Comparison of ENCODE assay signal across 27 cellular contexts in genomic region chr6:117469356-117469755, GRCh38. TPM values are rescaled to one million over a fixed set of nuclear protein-coding genes. Genes with fewer than 3 reads are reported as not detected.
DNase-seq lines count a peak whose midpoint lies in the region; ATAC-seq, FAIRE-seq and TF ChIP-seq lines count a peak whose summit lies in the region.
"Had no signal": no experiment of that assay in that cellular context is flagged by ENCODE, and none has a peak within 500 bp of the region (broad histone marks: within the 10 kb centered on the region; RNA-seq: fewer than 3 reads in every experiment).

No MANE protein-coding gene starts in this region.

- no peaks in the 10 kb centered on the region for H3K36me3 ChIP-seq in K562 (ENCODE audit: control insufficient read depth, insufficient read depth, low read length)
- H3K36me3 ChIP-seq: brain microvascular endothelial cell, HAP-1, heart right ventricle, neutrophil had no signal

- H3K4me3 ChIP-seq in K562 = no peak overlapping the region
- H3K4me3 ChIP-seq: HAP-1, heart right ventricle had no signal

- 0% methylated on average over 4 of the region's 4 CpGs for WGBS in K562 (ENCODE audit: insufficient coverage, low coverage, missing lambda C conversion rate)

- ATAC-seq in activated CD8-positive, alpha-beta T cell treated with anti-CD3 and anti-CD28 coated beads, Interleukin-2, amount 10 ng/mL, durations not matched to agents 7 days and 5 days = no peak
- ATAC-seq in activated CD8-positive, alpha-beta T cell treated with anti-CD3 and anti-CD28 coated beads for 36 hours = no peak
- ATAC-seq in K562 (no peak), HG02938 (IDR thresholded peaks at IDR 0.05; ENCODE audit: unreplicated experiment) (no peak), HG03025 (IDR thresholded peaks at IDR 0.05; ENCODE audit: low FRiP score, unreplicated experiment) (no peak)
- ATAC-seq: activated CD4-positive, CD25-positive, alpha-beta regulatory T cell treated with anti-CD3 and anti-CD28 coated beads, Interleukin-2, amount 50 U/mL, for 24 hours; foreskin keratinocyte; heart right ventricle; left cardiac atrium had no signal

- TF ChIP-seq CTCF in activated CD8-positive, alpha-beta T cell treated with anti-CD3 and anti-CD28 coated beads for 36 hours (IDR thresholded peaks at IDR 0.05) = no peak
- no peak for TF ChIP-seq CTCF in K562 (IDR thresholded peaks at IDR 0.05 in 2 of 3, conservative IDR thresholded peaks at IDR 0.05 in 1 of 3; ENCODE audit: insufficient read depth in 2 of 3, low read depth in 1 of 3, low read length in 3 of 3)

- TF ChIP-seq RAD21 in K562 (CRISPR knock-in tag; conservative IDR thresholded peaks at IDR 0.05 in 1 of 2, IDR thresholded peaks at IDR 0.05 in 1 of 2) = no peak

- H3K9ac ChIP-seq in K562 (ENCODE audit: insufficient read depth in 1 of 2, low read depth in 2 of 2, low read length in 2 of 2) = no peak overlapping the region

- intact Hi-C loops in activated CD8-positive, alpha-beta T cell treated with anti-CD3 and anti-CD28 coated beads for 36 hours (cut with micrococcal nuclease) = no loop called here
- intact Hi-C loops in K562 (cut with micrococcal nuclease) = no loop called here

- no peaks in the 10 kb centered on the region for H4K20me1 ChIP-seq in K562 (replicated peaks; ENCODE audit: control insufficient read depth, insufficient read depth, low read length)

- TF ChIP-seq POLR2A in K562 (conservative IDR thresholded peaks at IDR 0.05) = no peak

- no peak overlapping the region for H3K27ac ChIP-seq in K562 (ENCODE audit: extremely low read depth, low read depth, low read length)
- H3K27ac ChIP-seq: brain microvascular endothelial cell, foreskin keratinocyte, heart right ventricle, neutrophil had no signal

- peaks cover 33% of the 10 kb centered on the region for H3K27me3 Mint-ChIP-seq in activated CD8-positive, alpha-beta T cell treated with anti-CD3 and anti-CD28 coated beads, Interleukin-2, amount 10 ng/mL, durations not matched to agents 7 days and 5 days (ENCODE audit: low read depth)
- peaks cover 18% of the 10 kb centered on the region for H3K27me3 Mint-ChIP-seq in activated CD8-positive, alpha-beta T cell treated with anti-CD3 and anti-CD28 coated beads for 36 hours

- H3K79me2 ChIP-seq in K562 (ENCODE audit: control insufficient read depth, insufficient read depth, low read length) = no peaks in the 10 kb centered on the region

- in situ Hi-C loops in K562 (cut with MboI) = no loop called here

- H3K4me3 Mint-ChIP-seq in activated CD8-positive, alpha-beta T cell treated with anti-CD3 and anti-CD28 coated beads, Interleukin-2, amount 10 ng/mL, durations not matched to agents 7 days and 5 days = no peak overlapping the region
- H3K4me3 Mint-ChIP-seq in activated CD8-positive, alpha-beta T cell treated with anti-CD3 and anti-CD28 coated beads for 36 hours = no peak overlapping the region
- H3K4me3 Mint-ChIP-seq: memory B cell had no signal

- H3K9me1 ChIP-seq in K562 (ENCODE audit: control insufficient read depth, insufficient read depth, low read length) = no peaks in the 10 kb centered on the region

- no peak for FAIRE-seq in K562 (lab: Jason Lieb, UNC)
- FAIRE-seq: A204.1, GM12892 had no signal

- no peaks in the 10 kb centered on the region for H3K4me1 ChIP-seq in K562 (replicated peaks in 1 of 2; ENCODE audit: control insufficient read depth in 2 of 2, insufficient read depth in 2 of 2, low read length in 2 of 2)
- H3K4me1 ChIP-seq: HAP-1, heart right ventricle had no signal

- BruUV-seq in K562 (replicated peaks; lab: Mats Ljungman, UMichigan) = no TSS peak

- H3K27ac Mint-ChIP-seq in activated CD8-positive, alpha-beta T cell treated with anti-CD3 and anti-CD28 coated beads, Interleukin-2, amount 10 ng/mL, durations not matched to agents 7 days and 5 days = no peak overlapping the region
- H3K27ac Mint-ChIP-seq in activated CD8-positive, alpha-beta T cell treated with anti-CD3 and anti-CD28 coated beads for 36 hours = no peak overlapping the region
- H3K27ac Mint-ChIP-seq: memory B cell, progenitor cell of endocrine pancreas had no signal

- H3K9me3 Mint-ChIP-seq in activated CD8-positive, alpha-beta T cell treated with anti-CD3 and anti-CD28 coated beads, Interleukin-2, amount 10 ng/mL, durations not matched to agents 7 days and 5 days (ENCODE audit: insufficient read depth) = no peaks in the 10 kb centered on the region
- H3K9me3 Mint-ChIP-seq in activated CD8-positive, alpha-beta T cell treated with anti-CD3 and anti-CD28 coated beads for 36 hours = no peaks in the 10 kb centered on the region
- H3K9me3 Mint-ChIP-seq: memory B cell had no signal

- no peak overlapping the region for H2AFZ ChIP-seq in K562 (ENCODE audit: low read depth, low read length)

- no peak overlapping the region for H3K4me2 ChIP-seq in K562 (ENCODE audit: insufficient read depth, low read length)

- POLR2A ChIA-PET in activated CD8-positive, alpha-beta T cell treated with anti-CD3 and anti-CD28 coated beads, Interleukin-2, amount 10 ng/mL, durations not matched to agents 7 days and 5 days (lab: Charles Lee) = no interaction called here
- POLR2A ChIA-PET in activated CD8-positive, alpha-beta T cell treated with anti-CD3 and anti-CD28 coated beads for 36 hours (lab: Charles Lee) = no interaction called here
- POLR2A ChIA-PET in K562 (lab: Yijun Ruan, JAX) = no interaction called here

- peaks cover 12 to 17% of the 10 kb centered on the region in 2 experiments for H3K27me3 ChIP-seq in K562 (ENCODE audit: control insufficient read depth in 2 of 2, insufficient read depth in 2 of 2, low read length in 2 of 2)
- H3K27me3 ChIP-seq: brain microvascular endothelial cell, foreskin keratinocyte, neutrophil had no signal

- no peaks in the 10 kb centered on the region for H3K36me3 Mint-ChIP-seq in activated CD8-positive, alpha-beta T cell treated with anti-CD3 and anti-CD28 coated beads, Interleukin-2, amount 10 ng/mL, durations not matched to agents 7 days and 5 days (ENCODE audit: low read depth)
- H3K36me3 Mint-ChIP-seq in activated CD8-positive, alpha-beta T cell treated with anti-CD3 and anti-CD28 coated beads for 36 hours (ENCODE audit: low read depth) = no peaks in the 10 kb centered on the region
- H3K36me3 Mint-ChIP-seq: memory B cell had no signal

- peak; percentile 32 for DNase-seq in activated CD8-positive, alpha-beta T cell treated with anti-CD3 and anti-CD28 coated beads, Interleukin-2, amount 10 ng/mL, durations not matched to agents 7 days and 5 days
- no peak for DNase-seq in activated CD8-positive, alpha-beta T cell treated with anti-CD3 and anti-CD28 coated beads for 36 hours
- DNase-seq in NOMO-1 treated with DMSO at 0.1 percent for 48 hours (lab: John Stamatoyannopoulos, UW; ENCODE audit: unreplicated experiment) (peak; percentile 75), K562 (ENCODE audit: extremely low read depth in 1 of 4, low spot score in 3 of 4) (no peak), NCI-H2107 treated with DMSO at 0.1 percent for 48 hours (lab: John Stamatoyannopoulos, UW; ENCODE audit: unreplicated experiment) (no peak), AG08396 (ENCODE audit: low spot score) (no peak)
- DNase-seq: activated effector memory CD4-positive, alpha-beta T cell treated with anti-CD3 and anti-CD28 coated beads, Interleukin-2, amount 50 U/mL, for 16 hours; brain microvascular endothelial cell; effector CD8-positive, alpha-beta T cell; foreskin keratinocyte; heart right ventricle; left cardiac atrium; NCI-H1417 treated with DMSO at 0.1 percent for 48 hours; NCI-H2081 treated with DMSO at 0.1 percent for 48 hours; NCI-H524; T-helper 9 cell; trophoblast cell had no signal

- no peak for TF ChIP-seq EP300 in K562 (IDR thresholded peaks at IDR 0.05; ENCODE audit: low read length)

- peaks cover 29% of the 10 kb centered on the region for H3K4me1 Mint-ChIP-seq in activated CD8-positive, alpha-beta T cell treated with anti-CD3 and anti-CD28 coated beads, Interleukin-2, amount 10 ng/mL, durations not matched to agents 7 days and 5 days (ENCODE audit: low read depth)
- peaks cover 12% of the 10 kb centered on the region for H3K4me1 Mint-ChIP-seq in activated CD8-positive, alpha-beta T cell treated with anti-CD3 and anti-CD28 coated beads for 36 hours (ENCODE audit: low read depth)
- H3K4me1 Mint-ChIP-seq: memory B cell had no signal

- H3K9me3 ChIP-seq in K562 (replicated peaks; ENCODE audit: control insufficient read depth, insufficient read depth, low read depth, low read length) = no peaks in the 10 kb centered on the region
- H3K9me3 ChIP-seq: HAP-1, heart right ventricle, neutrophil had no signal

- CTCF ChIA-PET in activated CD8-positive, alpha-beta T cell treated with anti-CD3 and anti-CD28 coated beads, Interleukin-2, amount 10 ng/mL, durations not matched to agents 7 days and 5 days (lab: Charles Lee) = interaction anchor here (1.1 to 1.2 kb wide), 2 partner anchors 9 to 81 kb away, joined by 3 read pairs; no protein-coding TSS in a partner anchor
- CTCF ChIA-PET in activated CD8-positive, alpha-beta T cell treated with anti-CD3 and anti-CD28 coated beads for 36 hours (lab: Charles Lee) = interaction anchor here (1.1 to 1.2 kb wide), 2 partner anchors 9 to 20 kb away, joined by 3 to 8 read pairs; no protein-coding TSS in a partner anchor
- CTCF ChIA-PET in K562 (lab: Yijun Ruan, JAX; ENCODE audit: low intra/inter-chr PET ratio) = no interaction called here

RNA-seq across cellular contexts. Expression of gene DCBLD1, which starts 13.1 kb away (rescaled TPM):
- 1 to 10 TPM; 2.5 to 4.3 TPM for total RNA-seq in activated CD8-positive, alpha-beta T cell treated with anti-CD3 and anti-CD28 coated beads, Interleukin-2, amount 10 ng/mL, durations not matched to agents 7 days and 5 days
- 1 to 10 TPM; 2.2 to 2.3 TPM for total RNA-seq in activated CD8-positive, alpha-beta T cell treated with anti-CD3 and anti-CD28 coated beads for 36 hours
- 8.3 and 15.3 TPM in 2 replicates for total RNA-seq in K562 (2011; cell fraction: chromatin; rRNA removed; ENCODE audit: low replicate concordance)
- 8.5 and 12.8 TPM in 2 replicates for total RNA-seq in K562 (2011; cell fraction: nucleolus; rRNA removed)
- total RNA-seq in K562 (2011; cell fraction: nucleoplasm; rRNA removed) = 10.8 and 17.3 TPM in 2 replicates
- 6.9 and 9.8 TPM in 2 replicates for total RNA-seq in K562 (2014; rRNA removed)
- 6.8 and 7.3 TPM in 2 replicates for total RNA-seq in K562 (2014; rRNA removed; fragmentation: Illumina TruSeq; extraction: Trizol)
- 6.4 and 7.4 TPM in 2 replicates for total RNA-seq in K562 (2015; rRNA removed; fragmentation: Illumina TruSeq; extraction: Trizol)
- 6.1 and 6.7 TPM in 2 replicates for total RNA-seq in K562 (2021)
- 7.2 and 7.6 TPM in 2 replicates for polyA plus RNA-seq in K562 (2011; rRNA removed)
- polyA plus RNA-seq in K562 (2011; cell fraction: cytosol; rRNA removed) = 4.2 and 4.4 TPM in 2 replicates
- polyA plus RNA-seq in K562 (2011; cell fraction: nucleus; rRNA removed) = 8.4 and 11.4 TPM in 2 replicates
- 4.4 and 5.2 TPM in 2 replicates for polyA plus RNA-seq in K562 (2012)
- 5.5 and 6.0 TPM in 2 replicates for polyA plus RNA-seq in K562 (2014; fragmentation: Illumina TruSeq; extraction: Trizol)
- under 1 TPM; 0.80 to 0.87 TPM for polyA plus RNA-seq in K562 (2014; fragmentation: Nextera tagmentation; extraction: Ambion mirVana)
- polyA plus RNA-seq in K562 (2014; rRNA removed) = 8.5 and 10.1 TPM in 2 replicates
- polyA minus RNA-seq in K562 (2011; rRNA and poly(A)+ RNA removed) = 13.0 and 13.2 TPM in 2 replicates
- polyA minus RNA-seq in K562 (2011; cell fraction: cytosol; rRNA and poly(A)+ RNA removed) = 5.1 and 5.2 TPM in 2 replicates
- 7.8 and 12.2 TPM in 2 replicates for polyA minus RNA-seq in K562 (2011; cell fraction: nucleus; rRNA and poly(A)+ RNA removed)

RNA-seq across cellular contexts. Expression of gene ROS1, which starts 43.6 kb away (rescaled TPM):
- not detected for total RNA-seq in activated CD8-positive, alpha-beta T cell treated with anti-CD3 and anti-CD28 coated beads, Interleukin-2, amount 10 ng/mL, durations not matched to agents 7 days and 5 days
- not detected for total RNA-seq in activated CD8-positive, alpha-beta T cell treated with anti-CD3 and anti-CD28 coated beads for 36 hours
- not detected in 2 replicates for total RNA-seq in K562 (2011; cell fraction: chromatin; rRNA removed; ENCODE audit: low replicate concordance)
- total RNA-seq in K562 (2011; cell fraction: nucleolus; rRNA removed) = not detected in 2 replicates
- total RNA-seq in K562 (2011; cell fraction: nucleoplasm; rRNA removed) = not detected in 2 replicates
- total RNA-seq in K562 (2014; rRNA removed) = not detected in 2 replicates
- total RNA-seq in K562 (2014; rRNA removed; fragmentation: Illumina TruSeq; extraction: Trizol) = 0.03 and 0.04 TPM in 2 replicates
- total RNA-seq in K562 (2015; rRNA removed; fragmentation: Illumina TruSeq; extraction: Trizol) = under 0.01 TPM in 2 replicates
- 0.07 and 0.16 TPM in 2 replicates for total RNA-seq in K562 (2021)
- not detected in 2 replicates for polyA plus RNA-seq in K562 (2011; rRNA removed)
- not detected in 2 replicates for polyA plus RNA-seq in K562 (2011; cell fraction: cytosol; rRNA removed)
- not detected in 2 replicates for polyA plus RNA-seq in K562 (2011; cell fraction: nucleus; rRNA removed)
- polyA plus RNA-seq in K562 (2012) = 0.01 and 0.06 TPM in 2 replicates
- not detected in 2 replicates for polyA plus RNA-seq in K562 (2014; fragmentation: Illumina TruSeq; extraction: Trizol)
- polyA plus RNA-seq in K562 (2014; fragmentation: Nextera tagmentation; extraction: Ambion mirVana) = not detected
- not detected in 2 replicates for polyA plus RNA-seq in K562 (2014; rRNA removed)
- polyA minus RNA-seq in K562 (2011; rRNA and poly(A)+ RNA removed) = not detected in 2 replicates
- polyA minus RNA-seq in K562 (2011; cell fraction: cytosol; rRNA and poly(A)+ RNA removed) = not detected in 2 replicates
- polyA minus RNA-seq in K562 (2011; cell fraction: nucleus; rRNA and poly(A)+ RNA removed) = not detected in 2 replicates
- total RNA-seq: foreskin keratinocyte, left cardiac atrium had no signal
- polyA plus RNA-seq: esophagus, heart right ventricle had no signal

Comparison
In these comparisons a context has a peak if more than half of its experiments do, and no peak if none do; other contexts are left out.
1. DNase-seq: peak in activated CD8-positive, alpha-beta T cell treated with anti-CD3 and anti-CD28 coated beads, Interleukin-2, amount 10 ng/mL, durations not matched to agents 7 days and 5 days (single experiment) and NOMO-1 treated with DMSO at 0.1 percent for 48 hours (single experiment); none in activated CD8-positive, alpha-beta T cell treated with anti-CD3 and anti-CD28 coated beads for 36 hours (single experiment), K562 (0 of 4), NCI-H2107 treated with DMSO at 0.1 percent for 48 hours (single experiment) and AG08396 (single experiment).